8 cellular contexts compared by ENCODE assay signal in genomic region chr7:144842377-144842851, GRCh38. TPM values are rescaled to one million over a fixed set of nuclear protein-coding genes. Genes with fewer than 3 reads are reported as not detected.
DNase-seq lines count a peak whose midpoint lies in the region; ATAC-seq, FAIRE-seq and TF ChIP-seq lines count a peak whose summit lies in the region.

No MANE protein-coding gene starts in this region.

- H3K9me3 ChIP-seq in K562 (replicated peaks; ENCODE audit: control insufficient read depth, insufficient read depth, low read depth, low read length) = no peaks in the 10 kb centered on the region
- no peaks in the 10 kb centered on the region for H3K9me3 ChIP-seq in lung (ENCODE audit: control insufficient read depth in 2 of 2, insufficient read depth in 1 of 2, low read length in 1 of 2)

- no peaks in the 10 kb centered on the region for H3K9me1 ChIP-seq in K562 (ENCODE audit: control insufficient read depth, insufficient read depth, low read length)

- H3K27me3 ChIP-seq in K562 (ENCODE audit: control insufficient read depth in 2 of 2, insufficient read depth in 2 of 2, low read length in 2 of 2) (no peaks in the 10 kb centered on the region; a peak in 1 of 5 replicates), lung (ENCODE audit: control insufficient read depth, insufficient read depth) (no peaks in the 10 kb centered on the region)

- intact Hi-C loops in K562 (cut with micrococcal nuclease) = no loop called here

- 3% methylated on average over 6 of the region's 6 CpGs for WGBS in K562 (ENCODE audit: insufficient coverage, low coverage, missing lambda C conversion rate)
- WGBS in lung, 2 donors = 9 to 13% methylated on average over 6 of the region's 6 CpGs

- DNase-seq in HuH-7 (ENCODE audit: low spot score) (peak; percentile 36), K562 (ENCODE audit: extremely low read depth in 1 of 4, low spot score in 3 of 4) (peak in 1 of 4 experiments; percentile 24), lung (ENCODE audit: low spot score) (peak; percentile 79), AG20443 (ENCODE audit: low spot score) (no peak), NCI-H1436 treated with DMSO at 0.1 percent for 48 hours (lab: John Stamatoyannopoulos, UW) (no peak), NCI-H1436 (lab: John Stamatoyannopoulos, UW) (no peak)

- TF ChIP-seq CTCF in K562 (IDR thresholded peaks at IDR 0.05 in 2 of 3, conservative IDR thresholded peaks at IDR 0.05 in 1 of 3; ENCODE audit: insufficient read depth in 2 of 3, low read depth in 1 of 3, low read length in 3 of 3) (no peak), lung (IDR thresholded peaks at IDR 0.05; ENCODE audit: control extremely low read depth, extremely low read depth) (no peak)

- H3K36me3 ChIP-seq in K562 (ENCODE audit: control insufficient read depth, insufficient read depth, low read length) (no peaks in the 10 kb centered on the region), lung (ENCODE audit: control insufficient read depth in 2 of 2, insufficient read depth in 2 of 2, low read length in 2 of 2) (no peaks in the 10 kb centered on the region)

- TF ChIP-seq EP300 in K562 (IDR thresholded peaks at IDR 0.05; ENCODE audit: low read length) = peak; percentile 17; the same call in 1 of the 2 replicates

- H3K27ac ChIP-seq in K562 (ENCODE audit: extremely low read depth, low read depth, low read length) (no peak overlapping the region), lung (ENCODE audit: low read depth in 1 of 2, low read length in 1 of 2) (peak overlapping the region in 1 of 2 donors; percentile 88)

- H3K79me2 ChIP-seq in K562 (ENCODE audit: control insufficient read depth, insufficient read depth, low read length) = no peaks in the 10 kb centered on the region

- in situ Hi-C loops in K562 (cut with MboI) = no loop called here

- ATAC-seq in GM18499 (IDR thresholded peaks at IDR 0.05; ENCODE audit: insufficient read depth, unreplicated experiment) = peak; percentile 82
- peak; percentile 85 for ATAC-seq in GM21723 (IDR thresholded peaks at IDR 0.05; ENCODE audit: unreplicated experiment)
- ATAC-seq in K562 = peak; percentile 48
- ATAC-seq in lung (ENCODE audit: insufficient read depth, low FRiP score) = peak; percentile 92

- H3K4me3 ChIP-seq in K562 (no peak overlapping the region), lung (no peak overlapping the region)

- POLR2A ChIA-PET in K562 (lab: Yijun Ruan, JAX) = no interaction called here

- TF ChIP-seq POLR2A in K562 (conservative IDR thresholded peaks at IDR 0.05) = no peak

- FAIRE-seq in K562 (lab: Jason Lieb, UNC) = no peak

- H3K4me1 ChIP-seq in K562 (replicated peaks in 1 of 2; ENCODE audit: control insufficient read depth in 2 of 2, insufficient read depth in 2 of 2, low read length in 2 of 2) (no peaks in the 10 kb centered on the region; a peak in 1 of 5 replicates), lung (ENCODE audit: control insufficient read depth in 2 of 2, insufficient read depth in 2 of 2, low read length in 2 of 2) (peaks cover 0 to 3% of the 10 kb centered on the region in 2 donors)

- no peaks in the 10 kb centered on the region for H4K20me1 ChIP-seq in K562 (replicated peaks; ENCODE audit: control insufficient read depth, insufficient read depth, low read length)

- no peak for TF ChIP-seq RAD21 in K562 (CRISPR knock-in tag; conservative IDR thresholded peaks at IDR 0.05 in 1 of 2, IDR thresholded peaks at IDR 0.05 in 1 of 2)

- peak overlapping the region; percentile 62 for H2AFZ ChIP-seq in K562 (ENCODE audit: low read depth, low read length)

- H3K4me2 ChIP-seq in K562 (ENCODE audit: insufficient read depth, low read length) = no peak overlapping the region

- CTCF ChIA-PET in K562 (lab: Yijun Ruan, JAX; ENCODE audit: low intra/inter-chr PET ratio) = no interaction called here

- BruUV-seq in K562 (replicated peaks; lab: Mats Ljungman, UMichigan) = no TSS peak

- no peak overlapping the region for H3K9ac ChIP-seq in K562 (ENCODE audit: insufficient read depth in 1 of 2, low read depth in 2 of 2, low read length in 2 of 2)

TF ChIP-seq in K562, 482 proteins besides CTCF, POLR2A, EP300 and RAD21 (continues in another document):
- TF ChIP-seq ETV6 (IDR thresholded peaks at IDR 0.05; ENCODE audit: borderline replicate concordance in 1 of 2, low read depth in 2 of 2, low read length in 1 of 2) = peak; percentile 22 to 74; a peak in 1 of 4 replicates
- no peak for TF ChIP-seq ETV6 (CRISPR knock-in tag; IDR thresholded peaks at IDR 0.05; ENCODE audit: borderline replicate concordance)
- TF ChIP-seq ZNF184 (CRISPR knock-in tag; IDR thresholded peaks at IDR 0.05) = no peak
- TF ChIP-seq ZFPM2 (CRISPR knock-in tag; IDR thresholded peaks at IDR 0.05) = no peak
- no peak for TF ChIP-seq ZNF253 (CRISPR knock-in tag; conservative IDR thresholded peaks at IDR 0.05)
- peak; percentile 14; the same call in 1 of the 2 replicates for TF ChIP-seq ATF3 (IDR thresholded peaks at IDR 0.05)
- no peak for TF ChIP-seq ATF3 (CRISPR knock-in tag; conservative IDR thresholded peaks at IDR 0.05)
- TF ChIP-seq VEZF1 (CRISPR knock-in tag; IDR thresholded peaks at IDR 0.05) = peak; percentile 43; the same call in 1 of the 2 replicates
- TF ChIP-seq JUND (IDR thresholded peaks at IDR 0.05; ENCODE audit: borderline replicate concordance, low read depth, low read length) = peak; percentile 36; the same call in 1 of the 2 replicates
- peak; percentile 28; the same call in 1 of the 3 replicates for TF ChIP-seq JUND (tag; IDR thresholded peaks at IDR 0.05; ENCODE audit: borderline replicate concordance, low read depth, low read length)
- TF ChIP-seq ZC3H4 (CRISPR knock-in tag; IDR thresholded peaks at IDR 0.05; ENCODE audit: borderline replicate concordance) = no peak
- peak; percentile 71 for TF ChIP-seq ATF7 (IDR thresholded peaks at IDR 0.05)
- no peak for TF ChIP-seq ZNF140 (CRISPR knock-in tag; IDR thresholded peaks at IDR 0.05)
- no peak for TF ChIP-seq ZNF165 (CRISPR knock-in tag; IDR thresholded peaks at IDR 0.05; ENCODE audit: borderline replicate concordance)
- TF ChIP-seq NR2C2 (CRISPR knock-in tag; IDR thresholded peaks at IDR 0.05) = no peak
- TF ChIP-seq NR2C2 (tag; IDR thresholded peaks at IDR 0.05) = peak; percentile 37; the same call in 1 of the 2 replicates
- no peak for TF ChIP-seq CREBBP (IDR thresholded peaks at IDR 0.05; ENCODE audit: low read depth, low read length)

RNA-seq across cellular contexts. Expression of gene TPK1, which starts 6.6 kb away (rescaled TPM):
- 17.5 and 22.0 TPM in 2 replicates for total RNA-seq in K562 (2011; cell fraction: chromatin; rRNA removed; ENCODE audit: low replicate concordance)
- total RNA-seq in K562 (2011; cell fraction: nucleolus; rRNA removed) = 16.7 and 22.6 TPM in 2 replicates
- 20.5 and 26.4 TPM in 2 replicates for total RNA-seq in K562 (2011; cell fraction: nucleoplasm; rRNA removed)
- total RNA-seq in K562 (2014; rRNA removed) (5.8 and 6.3 TPM in 2 replicates), K562 (2014; rRNA removed; fragmentation: Illumina TruSeq; extraction: Trizol) (9.2 and 10.5 TPM in 2 replicates), K562 (2015; rRNA removed; fragmentation: Illumina TruSeq; extraction: Trizol) (10.5 and 10.8 TPM in 2 replicates), K562 (2021) (7.2 and 7.5 TPM in 2 replicates), lung (10 to 100 TPM; 15.3 to 16.6 TPM)
- polyA plus RNA-seq in K562 (2011; rRNA removed) (7.1 and 9.4 TPM in 2 replicates), K562 (2014; fragmentation: Illumina TruSeq; extraction: Trizol) (6.5 and 6.7 TPM in 2 replicates), K562 (2014; fragmentation: Nextera tagmentation; extraction: Ambion mirVana) (10 to 100 TPM; 12.9 to 16.2 TPM), K562 (2014; rRNA removed) (5.1 and 8.8 TPM in 2 replicates), lung (10 to 100 TPM in 1 of 2 donors, 1 to 10 TPM in 1; 5.3 to 16.8 TPM)
- polyA plus RNA-seq in K562 (2011; cell fraction: cytosol; rRNA removed) = 4.6 and 6.5 TPM in 2 replicates
- 8.4 and 8.5 TPM in 2 replicates for polyA plus RNA-seq in K562 (2011; cell fraction: nucleus; rRNA removed)
- polyA plus RNA-seq in K562 (2012) = 5.5 and 12.0 TPM in 2 replicates
- polyA minus RNA-seq in K562 (2011; rRNA and poly(A)+ RNA removed) = 11.7 and 21.9 TPM in 2 replicates
- polyA minus RNA-seq in K562 (2011; cell fraction: cytosol; rRNA and poly(A)+ RNA removed) = 3.0 and 6.6 TPM in 2 replicates
- 27.1 and 28.7 TPM in 2 replicates for polyA minus RNA-seq in K562 (2011; cell fraction: nucleus; rRNA and poly(A)+ RNA removed)

Comparison
In these comparisons a context has a peak if more than half of its experiments do, and no peak if none do; other contexts are left out.
1. DNase-seq: peak in HuH-7 (single experiment) and lung (single experiment); none in AG20443 (single experiment), NCI-H1436 treated with DMSO at 0.1 percent for 48 hours (single experiment) and NCI-H1436 (single experiment).
2. Peak in every context shown above with its lines, with median percentiles within 50 percentile points of each other: ATAC-seq.